ENCODE assay signal across 9 cellular contexts in genomic region chr20:40265872-40266533, GRCh38.
DNase-seq lines count a peak whose midpoint lies in the region; ATAC-seq, FAIRE-seq and TF ChIP-seq lines count a peak whose summit lies in the region.
"Had no signal": no experiment of that assay in that cellular context is flagged by ENCODE, and none has a peak within 500 bp of the region (broad histone marks: within the 10 kb centered on the region; RNA-seq: fewer than 3 reads in every experiment).

No MANE protein-coding gene starts in this region.

- no peak for FAIRE-seq in frontal cortex (lab: Jason Lieb, UNC)

- WGBS in liver, result 67% methylated on average over 6 of the region's 6 CpGs

- no peak for ATAC-seq in HG03159 (IDR thresholded peaks at IDR 0.05; ENCODE audit: unreplicated experiment)
- ATAC-seq: effector memory CD8-positive, alpha-beta T cell had no signal

- H3K4me3 ChIP-seq in liver (ENCODE audit: low read depth in 1 of 3, low read length in 3 of 3), result no peak overlapping the region

- DNase-seq in T47D (ENCODE audit: low read depth in 1 of 2, low spot score in 1 of 2) (peak; percentile 46 to 77), GOT3 (lab: John Stamatoyannopoulos, UW) (no peak), DMS79 treated with DMSO at 0.1 percent for 48 hours (lab: John Stamatoyannopoulos, UW) (no peak), frontal cortex (ENCODE audit: low spot score in 2 of 2) (no peak)
- DNase-seq: effector memory CD8-positive, alpha-beta T cell had no signal

- peaks cover 0 to 6% (median 0%) of the 10 kb centered on the region in 4 donors for H3K4me1 ChIP-seq in liver (ENCODE audit: control insufficient read depth in 4 of 4, insufficient read depth in 4 of 4, low read length in 3 of 4)

- H3K9ac ChIP-seq in liver (ENCODE audit: low read depth in 1 of 2, low read length in 2 of 2), result no peak overlapping the region

- in situ Hi-C loops in T47D (cut with HindIII; ENCODE audit: low pct_unique_long_range_greater_than_20kb, low sequenced_read_pairs), result no loop called here

- peak; percentile 71 for TF ChIP-seq CTCF in C4-2B (conservative IDR thresholded peaks at IDR 0.05)
- TF ChIP-seq CTCF in LNCAP (IDR thresholded peaks at IDR 0.05), result peak; percentile 59
- peak; percentile 43 for TF ChIP-seq CTCF in liver (IDR thresholded peaks at IDR 0.05; ENCODE audit: low read depth, low read length, missing input control)

- H3K27ac ChIP-seq in C4-2B (no peak overlapping the region; the same call in 1 of the 2 replicates), liver (ENCODE audit: low read depth in 1 of 2, low read length in 2 of 2) (no peak overlapping the region)

- H3K9me3 ChIP-seq in liver (ENCODE audit: control insufficient read depth in 4 of 4, low read length in 3 of 4), result no peaks in the 10 kb centered on the region

- no peaks in the 10 kb centered on the region for H3K27me3 ChIP-seq in liver (ENCODE audit: control insufficient read depth in 4 of 4, insufficient read depth in 4 of 4, low read length in 3 of 4)

- H3K36me3 ChIP-seq in liver (ENCODE audit: control insufficient read depth in 4 of 4, insufficient read depth in 3 of 4, low read depth in 1 of 4, low read length in 3 of 4), result no peaks in the 10 kb centered on the region

- TF ChIP-seq RAD21 in liver (IDR thresholded peaks at IDR 0.05), result peak; percentile 77 to 86

TF ChIP-seq in liver, 16 proteins besides CTCF, POLR2A, EP300 and RAD21:
- TF ChIP-seq REST (IDR thresholded peaks at IDR 0.05) (no peak), EGR1 (IDR thresholded peaks at IDR 0.05; ENCODE audit: low read depth in 2 of 2) (no peak), HNF4G (IDR thresholded peaks at IDR 0.05) (no peak), MAX (IDR thresholded peaks at IDR 0.05) (no peak), GABPA (IDR thresholded peaks at IDR 0.05 in 1 of 2, conservative IDR thresholded peaks at IDR 0.05 in 1 of 2) (no peak), ATF3 (IDR thresholded peaks at IDR 0.05) (no peak), HNF4A (conservative IDR thresholded peaks at IDR 0.05) (peak; percentile 27 to 73), JUND (IDR thresholded peaks at IDR 0.05) (no peak), FOXA1 (IDR thresholded peaks at IDR 0.05) (no peak), SP1 (IDR thresholded peaks at IDR 0.05) (no peak), YY1 (IDR thresholded peaks at IDR 0.05) (peak; percentile 19), FOXA2 (IDR thresholded peaks at IDR 0.05) (no peak), ZBTB33 (IDR thresholded peaks at IDR 0.05) (no peak), RXRA (IDR thresholded peaks at IDR 0.05) (no peak)

Comparison
In these comparisons a context has a peak if more than half of its experiments do, and no peak if none do; other contexts are left out.
1. DNase-seq: peak in T47D (2 of 2); none in GOT3 (single experiment), DMS79 treated with DMSO at 0.1 percent for 48 hours (single experiment) and frontal cortex (0 of 2).
2. Peak in every context shown above with its lines, with median percentiles within 50 percentile points of each other: CTCF ChIP-seq.